Comparison of ENCODE assay signal across 8 cellular contexts in the genomic region with DNA sequence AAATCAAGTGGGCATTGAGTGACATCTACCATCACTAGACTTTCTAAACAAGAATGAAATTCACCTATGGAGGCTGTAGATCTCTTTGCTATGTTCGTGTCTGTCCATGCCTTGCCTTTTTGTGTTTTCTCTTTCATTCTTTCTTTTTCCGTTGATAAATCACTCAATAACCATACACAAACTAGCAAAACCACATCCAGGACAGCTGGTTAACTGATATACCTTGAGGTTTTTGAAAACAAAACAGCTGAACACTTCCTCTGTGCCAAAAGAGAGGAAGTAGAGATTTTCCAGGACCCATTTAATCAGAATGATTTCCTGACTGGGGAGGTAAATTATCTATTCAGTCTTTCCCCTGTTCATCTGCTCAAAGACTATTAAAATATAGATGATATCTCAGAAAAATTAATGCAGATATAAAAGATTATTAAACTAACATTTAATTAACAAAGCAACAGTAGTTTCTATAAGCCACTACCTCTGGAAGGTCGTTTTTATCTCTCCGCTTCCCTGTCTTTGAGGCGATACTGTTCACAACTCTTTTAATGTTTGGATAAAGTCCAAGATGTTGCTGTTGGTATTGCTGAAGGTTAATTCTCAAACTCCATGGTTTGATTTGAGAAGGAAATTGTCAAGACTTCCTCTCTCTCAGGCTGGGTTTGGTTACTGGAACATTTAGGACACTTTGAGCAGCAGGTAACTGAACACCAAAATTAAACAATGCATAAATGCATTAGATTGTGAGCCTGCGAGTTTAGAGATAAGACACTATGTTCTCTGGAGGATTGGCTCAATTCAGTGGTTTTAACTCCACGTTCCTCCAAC. TPM values are rescaled to one million over a fixed set of nuclear protein-coding genes. Genes with fewer than 3 reads are reported as not detected.
DNase-seq lines count a peak whose midpoint lies in the region; ATAC-seq and TF ChIP-seq lines count a peak whose summit lies in the region.

No MANE protein-coding gene starts in this region.

- H3K4me1 ChIP-seq in CD8-positive, alpha-beta memory T cell (ENCODE audit: insufficient read depth, low read length) = peaks cover 37% of the 10 kb centered on the region

- ATAC-seq in GM19328 (IDR thresholded peaks at IDR 0.05; ENCODE audit: unreplicated experiment) (peak; percentile 64), HG03097 (IDR thresholded peaks at IDR 0.05; ENCODE audit: low FRiP score, unreplicated experiment) (peak; percentile 76)

- peaks cover 0 to 2% (median 0%) of the 10 kb centered on the region in 5 donors for H3K9me3 Mint-ChIP-seq in CD8-positive, alpha-beta memory T cell
- H3K9me3 Mint-ChIP-seq in activated CD4-positive, alpha-beta memory T cell treated with anti-CD3 and anti-CD28 coated beads, Interleukin-2, amount 10 ng/mL, durations not matched to agents 7 days and 5 days = peaks cover 4% of the 10 kb centered on the region
- H3K9me3 Mint-ChIP-seq in glutamatergic neuron (ENCODE audit: unreplicated experiment) = peaks cover 1% of the 10 kb centered on the region

- H3K9me3 ChIP-seq in CD8-positive, alpha-beta memory T cell (ENCODE audit: low read length) = no peaks in the 10 kb centered on the region

- TF ChIP-seq CTCF in glutamatergic neuron (IDR thresholded peaks at IDR 0.05; ENCODE audit: partially characterized antibody, unreplicated experiment) = no peak

- H3K4me3 ChIP-seq in CD8-positive, alpha-beta memory T cell (ENCODE audit: low read length) = peak overlapping the region; percentile 35

- H3K4me1 Mint-ChIP-seq in CD8-positive, alpha-beta memory T cell = peaks cover 39 to 45% (median 43%) of the 10 kb centered on the region in 3 donors
- peaks cover 62% of the 10 kb centered on the region for H3K4me1 Mint-ChIP-seq in activated CD4-positive, alpha-beta memory T cell treated with anti-CD3 and anti-CD28 coated beads, Interleukin-2, amount 10 ng/mL, durations not matched to agents 7 days and 5 days
- no peaks in the 10 kb centered on the region for H3K4me1 Mint-ChIP-seq in glutamatergic neuron (ENCODE audit: low read depth, unreplicated experiment)

- peak overlapping the region in 7 of 8 donors; percentile 5 to 57 (median 18) for H3K27ac Mint-ChIP-seq in CD8-positive, alpha-beta memory T cell
- H3K27ac Mint-ChIP-seq in activated CD4-positive, alpha-beta memory T cell treated with anti-CD3 and anti-CD28 coated beads, Interleukin-2, amount 10 ng/mL, durations not matched to agents 7 days and 5 days = peak overlapping the region; percentile 84
- no peak overlapping the region for H3K27ac Mint-ChIP-seq in glutamatergic neuron (ENCODE audit: unreplicated experiment)

- peaks cover 0 to 8% of the 10 kb centered on the region in 2 donors for H3K27me3 Mint-ChIP-seq in CD8-positive, alpha-beta memory T cell
- no peaks in the 10 kb centered on the region for H3K27me3 Mint-ChIP-seq in activated CD4-positive, alpha-beta memory T cell treated with anti-CD3 and anti-CD28 coated beads, Interleukin-2, amount 10 ng/mL, durations not matched to agents 7 days and 5 days
- peaks cover 3% of the 10 kb centered on the region for H3K27me3 Mint-ChIP-seq in glutamatergic neuron (ENCODE audit: unreplicated experiment)

- H3K36me3 Mint-ChIP-seq in CD8-positive, alpha-beta memory T cell = peaks cover 0 to 6% (median 0%) of the 10 kb centered on the region in 3 donors
- peaks cover 18% of the 10 kb centered on the region for H3K36me3 Mint-ChIP-seq in activated CD4-positive, alpha-beta memory T cell treated with anti-CD3 and anti-CD28 coated beads, Interleukin-2, amount 10 ng/mL, durations not matched to agents 7 days and 5 days (ENCODE audit: low read depth)
- no peaks in the 10 kb centered on the region for H3K36me3 Mint-ChIP-seq in glutamatergic neuron (ENCODE audit: unreplicated experiment)

- H3K27me3 ChIP-seq in CD8-positive, alpha-beta memory T cell (ENCODE audit: insufficient read depth, low read length, poor library complexity, severe bottlenecking) = no peaks in the 10 kb centered on the region

- DNase-seq in CD8-positive, alpha-beta memory T cell = peak in 2 of 5 donors; percentile 29 to 51
- DNase-seq in activated CD4-positive, alpha-beta memory T cell treated with anti-CD3 and anti-CD28 coated beads, Interleukin-2, amount 10 ng/mL, durations not matched to agents 7 days and 5 days = no peak
- DNase-seq in NCI-H2196 treated with DMSO at 0.1 percent for 48 hours (lab: John Stamatoyannopoulos, UW; ENCODE audit: unreplicated experiment) (no peak), NCI-H1417 (lab: John Stamatoyannopoulos, UW) (no peak), DMS153 (lab: John Stamatoyannopoulos, UW) (no peak), glutamatergic neuron (no peak)

- POLR2A ChIA-PET in CD8-positive, alpha-beta memory T cell (lab: Charles Lee) = interaction anchor here (1.7 kb wide), 1 partner anchor 70 kb away, joined by 7 read pairs; the partner anchor contains the start of gene OTUD1
- POLR2A ChIA-PET in activated CD4-positive, alpha-beta memory T cell treated with anti-CD3 and anti-CD28 coated beads, Interleukin-2, amount 10 ng/mL, durations not matched to agents 7 days and 5 days (lab: Charles Lee) = interaction anchor here (1.0 to 1.8 kb wide), 4 partner anchors 8 to 78 kb away, joined by 3 to 6 read pairs (median 4); partner anchors contain the start of gene OTUD1

- no peaks in the 10 kb centered on the region for H3K36me3 ChIP-seq in CD8-positive, alpha-beta memory T cell (ENCODE audit: insufficient read depth, low read length)

- CTCF ChIA-PET in CD8-positive, alpha-beta memory T cell (lab: Charles Lee) = interaction anchor here (1.3 kb wide), 1 partner anchor 10 kb away, joined by 3 read pairs; no protein-coding TSS in a partner anchor
- CTCF ChIA-PET in activated CD4-positive, alpha-beta memory T cell treated with anti-CD3 and anti-CD28 coated beads, Interleukin-2, amount 10 ng/mL, durations not matched to agents 7 days and 5 days (lab: Charles Lee) = interaction anchor here (1.3 kb wide), 1 partner anchor 73 kb away, joined by 3 read pairs; no protein-coding TSS in a partner anchor

- H3K4me3 Mint-ChIP-seq in CD8-positive, alpha-beta memory T cell = peak overlapping the region in 6 of 7 donors; percentile 21 to 71 (median 64)
- peak overlapping the region; percentile 55 for H3K4me3 Mint-ChIP-seq in activated CD4-positive, alpha-beta memory T cell treated with anti-CD3 and anti-CD28 coated beads, Interleukin-2, amount 10 ng/mL, durations not matched to agents 7 days and 5 days
- H3K4me3 Mint-ChIP-seq in glutamatergic neuron (ENCODE audit: unreplicated experiment) = no peak overlapping the region

- H3K27ac ChIP-seq in CD8-positive, alpha-beta memory T cell (ENCODE audit: low read depth, low read length) = no peak overlapping the region

RNA-seq across cellular contexts. Expression of gene C10orf67, which starts 24.4 kb away (rescaled TPM):
- not detected for total RNA-seq in CD8-positive, alpha-beta memory T cell
- polyA plus RNA-seq in CD8-positive, alpha-beta memory T cell = 0.26 TPM
- not detected for total RNA-seq in activated CD4-positive, alpha-beta memory T cell treated with anti-CD3 and anti-CD28 coated beads, Interleukin-2, amount 10 ng/mL, durations not matched to agents 7 days and 5 days
- total RNA-seq in glutamatergic neuron (ENCODE audit: unreplicated experiment) = not detected
